8 cellular contexts compared by ENCODE assay signal in genomic region chr14:76203086-76204001, GRCh38. TPM values are rescaled to one million over a fixed set of nuclear protein-coding genes. Genes with fewer than 3 reads are reported as not detected.
DNase-seq lines count a peak whose midpoint lies in the region; ATAC-seq and TF ChIP-seq lines count a peak whose summit lies in the region.

No MANE protein-coding gene starts in this region.

- WGBS in gastroesophageal sphincter (ENCODE audit: low coverage in 1 of 2), 2 donors: 45 to 76% methylated on average over 6 to 8 of the region's 11 CpGs

- no peaks in the 10 kb centered on the region for H3K9me3 ChIP-seq in DND-41 (ENCODE audit: insufficient read depth, low read length, severe bottlenecking)
- no peaks in the 10 kb centered on the region for H3K9me3 ChIP-seq in gastroesophageal sphincter

- H3K36me3 ChIP-seq in DND-41 (ENCODE audit: insufficient read depth, low read length) (peaks cover 43% of the 10 kb centered on the region), gastroesophageal sphincter (peaks cover 0 to 68% of the 10 kb centered on the region in 2 donors)

- H3K27me3 ChIP-seq in DND-41 (ENCODE audit: insufficient read depth, low read length, poor library complexity) (no peaks in the 10 kb centered on the region), gastroesophageal sphincter (no peaks in the 10 kb centered on the region)

- H3K9ac ChIP-seq in DND-41 (ENCODE audit: low read depth, low read length): no peak overlapping the region

- no peak for TF ChIP-seq EP300 in gastroesophageal sphincter (IDR thresholded peaks at IDR 0.05)

- no peaks in the 10 kb centered on the region for H3K4me1 ChIP-seq in DND-41 (ENCODE audit: insufficient read depth, low read length)
- H3K4me1 ChIP-seq in gastroesophageal sphincter: peaks cover 0 to 13% (median 7%) of the 10 kb centered on the region in 3 donors

- no peak for TF ChIP-seq POLR2A in gastroesophageal sphincter (IDR thresholded peaks at IDR 0.05)

- H2AFZ ChIP-seq in DND-41 (ENCODE audit: low read depth, low read length): no peak overlapping the region

- no peaks in the 10 kb centered on the region for H3K79me2 ChIP-seq in DND-41 (ENCODE audit: insufficient read depth, low read length)

- no peak overlapping the region for H3K27ac ChIP-seq in DND-41 (ENCODE audit: low read length)
- H3K27ac ChIP-seq in gastroesophageal sphincter: peak overlapping the region in 1 of 4 donors; percentile 4
- no peak overlapping the region for H3K27ac ChIP-seq in caudate nucleus (ENCODE audit: low read depth, low read length)

- TF ChIP-seq CTCF in DND-41 (IDR thresholded peaks at IDR 0.05; ENCODE audit: borderline replicate concordance, extremely low read depth, low read length, poor library complexity, severe bottlenecking) (no peak), gastroesophageal sphincter (IDR thresholded peaks at IDR 0.05) (no peak)

- DNase-seq in DND-41 (no peak), NAMALWA (ENCODE audit: low spot score) (peak; percentile 2), HuH-7.5 (ENCODE audit: low spot score) (no peak), caudate nucleus (lab: John Stamatoyannopoulos, UW) (no peak), NK-92 (lab: John Stamatoyannopoulos, UW; ENCODE audit: unreplicated experiment) (no peak)

- no peak overlapping the region for H3K4me2 ChIP-seq in DND-41 (ENCODE audit: insufficient read depth, low read length)

- H3K4me3 ChIP-seq in DND-41 (ENCODE audit: low read depth in 1 of 2, low read length in 2 of 2) (no peak overlapping the region), gastroesophageal sphincter (no peak overlapping the region)

- peak; percentile 27; the same call in 2 of the 3 replicates for ATAC-seq in DND-41 (ENCODE audit: insufficient read depth, low read depth)
- ATAC-seq in GM21381 (IDR thresholded peaks at IDR 0.05; ENCODE audit: unreplicated experiment): peak; percentile 75
- ATAC-seq in gastroesophageal sphincter: peak; percentile 83
- no peak for ATAC-seq in HG03025 (IDR thresholded peaks at IDR 0.05; ENCODE audit: low FRiP score, unreplicated experiment)

- H4K20me1 ChIP-seq in DND-41 (ENCODE audit: insufficient read depth, low read length): no peaks in the 10 kb centered on the region

RNA-seq across cellular contexts. Expression of gene GPATCH2L, which starts 51.6 kb away (rescaled TPM):
- 10 to 100 TPM; 34.2 to 64.0 (median 56.0) TPM for total RNA-seq in gastroesophageal sphincter
